1 cellular context compared by ENCODE assay signal in the genomic region with DNA sequence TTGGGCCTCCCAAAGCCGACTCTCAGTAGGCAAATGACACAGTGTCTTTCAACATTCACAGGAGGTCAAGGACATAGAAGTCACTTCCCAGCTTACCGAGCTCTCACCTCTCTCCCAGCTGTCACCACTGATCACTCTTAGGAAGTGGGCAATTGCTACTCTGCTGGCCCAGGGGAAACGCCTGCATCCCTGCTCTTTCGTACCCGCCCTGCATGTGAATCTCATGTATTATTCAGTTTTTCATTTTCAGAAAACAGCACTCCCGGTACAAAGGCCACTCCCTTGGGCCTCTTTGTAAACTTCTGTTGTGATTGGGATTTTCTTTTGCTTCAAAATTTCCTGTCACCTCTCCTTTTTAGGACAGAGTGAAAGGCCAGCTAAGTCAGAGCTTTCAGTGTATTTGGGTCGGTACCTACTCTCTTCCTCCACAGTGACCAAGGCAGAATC.
TF ChIP-seq lines count a peak whose summit lies in the region.

No MANE protein-coding gene starts in this region.

TF ChIP-seq in HepG2, 621 proteins besides CTCF, POLR2A, EP300 and RAD21 (continued from another document and continues in another):
- TF ChIP-seq, protein P1, sequence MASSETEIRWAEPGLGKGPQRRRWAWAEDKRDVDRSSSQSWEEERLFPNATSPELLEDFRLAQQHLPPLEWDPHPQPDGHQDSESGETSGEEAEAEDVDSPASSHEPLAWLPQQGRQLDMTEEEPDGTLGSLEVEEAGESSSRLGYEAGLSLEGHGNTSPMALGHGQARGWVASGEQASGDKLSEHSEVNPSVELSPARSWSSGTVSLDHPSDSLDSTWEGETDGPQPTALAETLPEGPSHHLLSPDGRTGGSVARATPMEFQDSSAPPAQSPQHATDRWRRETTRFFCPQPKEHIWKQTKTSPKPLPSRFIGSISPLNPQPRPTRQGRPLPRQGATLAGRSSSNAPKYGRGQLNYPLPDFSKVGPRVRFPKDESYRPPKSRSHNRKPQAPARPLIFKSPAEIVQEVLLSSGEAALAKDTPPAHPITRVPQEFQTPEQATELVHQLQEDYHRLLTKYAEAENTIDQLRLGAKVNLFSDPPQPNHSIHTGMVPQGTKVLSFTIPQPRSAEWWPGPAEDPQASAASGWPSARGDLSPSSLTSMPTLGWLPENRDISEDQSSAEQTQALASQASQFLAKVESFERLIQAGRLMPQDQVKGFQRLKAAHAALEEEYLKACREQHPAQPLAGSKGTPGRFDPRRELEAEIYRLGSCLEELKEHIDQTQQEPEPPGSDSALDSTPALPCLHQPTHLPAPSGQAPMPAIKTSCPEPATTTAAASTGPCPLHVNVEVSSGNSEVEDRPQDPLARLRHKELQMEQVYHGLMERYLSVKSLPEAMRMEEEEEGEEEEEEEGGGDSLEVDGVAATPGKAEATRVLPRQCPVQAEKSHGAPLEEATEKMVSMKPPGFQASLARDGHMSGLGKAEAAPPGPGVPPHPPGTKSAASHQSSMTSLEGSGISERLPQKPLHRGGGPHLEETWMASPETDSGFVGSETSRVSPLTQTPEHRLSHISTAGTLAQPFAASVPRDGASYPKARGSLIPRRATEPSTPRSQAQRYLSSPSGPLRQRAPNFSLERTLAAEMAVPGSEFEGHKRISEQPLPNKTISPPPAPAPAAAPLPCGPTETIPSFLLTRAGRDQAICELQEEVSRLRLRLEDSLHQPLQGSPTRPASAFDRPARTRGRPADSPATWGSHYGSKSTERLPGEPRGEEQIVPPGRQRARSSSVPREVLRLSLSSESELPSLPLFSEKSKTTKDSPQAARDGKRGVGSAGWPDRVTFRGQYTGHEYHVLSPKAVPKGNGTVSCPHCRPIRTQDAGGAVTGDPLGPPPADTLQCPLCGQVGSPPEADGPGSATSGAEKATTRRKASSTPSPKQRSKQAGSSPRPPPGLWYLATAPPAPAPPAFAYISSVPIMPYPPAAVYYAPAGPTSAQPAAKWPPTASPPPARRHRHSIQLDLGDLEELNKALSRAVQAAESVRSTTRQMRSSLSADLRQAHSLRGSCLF (CRISPR knock-in tag; IDR thresholded peaks at IDR 0.05; ENCODE audit: borderline replicate concordance): no peak
- TF ChIP-seq, protein P2, sequence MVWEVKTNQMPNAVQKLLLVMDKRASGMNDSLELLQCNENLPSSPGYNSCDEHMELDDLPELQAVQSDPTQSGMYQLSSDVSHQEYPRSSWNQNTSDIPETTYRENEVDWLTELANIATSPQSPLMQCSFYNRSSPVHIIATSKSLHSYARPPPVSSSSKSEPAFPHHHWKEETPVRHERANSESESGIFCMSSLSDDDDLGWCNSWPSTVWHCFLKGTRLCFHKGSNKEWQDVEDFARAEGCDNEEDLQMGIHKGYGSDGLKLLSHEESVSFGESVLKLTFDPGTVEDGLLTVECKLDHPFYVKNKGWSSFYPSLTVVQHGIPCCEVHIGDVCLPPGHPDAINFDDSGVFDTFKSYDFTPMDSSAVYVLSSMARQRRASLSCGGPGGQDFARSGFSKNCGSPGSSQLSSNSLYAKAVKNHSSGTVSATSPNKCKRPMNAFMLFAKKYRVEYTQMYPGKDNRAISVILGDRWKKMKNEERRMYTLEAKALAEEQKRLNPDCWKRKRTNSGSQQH (CRISPR knock-in tag; IDR thresholded peaks at IDR 0.05; ENCODE audit: low read depth): 0 out of 2 replicates have a peak, but pooled peaks have one; percentile 52
- TF ChIP-seq KAT7 (CRISPR knock-in tag; IDR thresholded peaks at IDR 0.05; ENCODE audit: borderline replicate concordance): peak; percentile 20; the same call in 1 of the 2 replicates
- TF ChIP-seq TFAP4 (IDR thresholded peaks at IDR 0.05; ENCODE audit: borderline replicate concordance, low read depth): peak; percentile 79
- TF ChIP-seq, protein P3, sequence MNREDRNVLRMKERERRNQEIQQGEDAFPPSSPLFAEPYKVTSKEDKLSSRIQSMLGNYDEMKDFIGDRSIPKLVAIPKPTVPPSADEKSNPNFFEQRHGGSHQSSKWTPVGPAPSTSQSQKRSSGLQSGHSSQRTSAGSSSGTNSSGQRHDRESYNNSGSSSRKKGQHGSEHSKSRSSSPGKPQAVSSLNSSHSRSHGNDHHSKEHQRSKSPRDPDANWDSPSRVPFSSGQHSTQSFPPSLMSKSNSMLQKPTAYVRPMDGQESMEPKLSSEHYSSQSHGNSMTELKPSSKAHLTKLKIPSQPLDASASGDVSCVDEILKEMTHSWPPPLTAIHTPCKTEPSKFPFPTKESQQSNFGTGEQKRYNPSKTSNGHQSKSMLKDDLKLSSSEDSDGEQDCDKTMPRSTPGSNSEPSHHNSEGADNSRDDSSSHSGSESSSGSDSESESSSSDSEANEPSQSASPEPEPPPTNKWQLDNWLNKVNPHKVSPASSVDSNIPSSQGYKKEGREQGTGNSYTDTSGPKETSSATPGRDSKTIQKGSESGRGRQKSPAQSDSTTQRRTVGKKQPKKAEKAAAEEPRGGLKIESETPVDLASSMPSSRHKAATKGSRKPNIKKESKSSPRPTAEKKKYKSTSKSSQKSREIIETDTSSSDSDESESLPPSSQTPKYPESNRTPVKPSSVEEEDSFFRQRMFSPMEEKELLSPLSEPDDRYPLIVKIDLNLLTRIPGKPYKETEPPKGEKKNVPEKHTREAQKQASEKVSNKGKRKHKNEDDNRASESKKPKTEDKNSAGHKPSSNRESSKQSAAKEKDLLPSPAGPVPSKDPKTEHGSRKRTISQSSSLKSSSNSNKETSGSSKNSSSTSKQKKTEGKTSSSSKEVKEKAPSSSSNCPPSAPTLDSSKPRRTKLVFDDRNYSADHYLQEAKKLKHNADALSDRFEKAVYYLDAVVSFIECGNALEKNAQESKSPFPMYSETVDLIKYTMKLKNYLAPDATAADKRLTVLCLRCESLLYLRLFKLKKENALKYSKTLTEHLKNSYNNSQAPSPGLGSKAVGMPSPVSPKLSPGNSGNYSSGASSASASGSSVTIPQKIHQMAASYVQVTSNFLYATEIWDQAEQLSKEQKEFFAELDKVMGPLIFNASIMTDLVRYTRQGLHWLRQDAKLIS (CRISPR knock-in tag; IDR thresholded peaks at IDR 0.05): no peak
- no peak for TF ChIP-seq ATM (IDR thresholded peaks at IDR 0.05; ENCODE audit: borderline replicate concordance)
- peak; percentile 41; the same call in 1 of the 2 replicates for TF ChIP-seq ELF3 (CRISPR knock-in tag; IDR thresholded peaks at IDR 0.05)
- no peak for TF ChIP-seq ZHX2 (IDR thresholded peaks at IDR 0.05; ENCODE audit: low read depth)
- TF ChIP-seq ZHX2 (CRISPR knock-in tag; IDR thresholded peaks at IDR 0.05; ENCODE audit: borderline replicate concordance): no peak
- TF ChIP-seq MYPOP (CRISPR knock-in tag; IDR thresholded peaks at IDR 0.05): peak; percentile 43; the same call in 1 of the 2 replicates
- TF ChIP-seq IKZF1 (IDR thresholded peaks at IDR 0.05): no peak
- TF ChIP-seq E2F2 (CRISPR knock-in tag; IDR thresholded peaks at IDR 0.05; ENCODE audit: borderline replicate concordance): no peak
- no peak for TF ChIP-seq ATF7-NPFF (CRISPR knock-in tag; IDR thresholded peaks at IDR 0.05; ENCODE audit: low read depth)
- TF ChIP-seq, protein P4, sequence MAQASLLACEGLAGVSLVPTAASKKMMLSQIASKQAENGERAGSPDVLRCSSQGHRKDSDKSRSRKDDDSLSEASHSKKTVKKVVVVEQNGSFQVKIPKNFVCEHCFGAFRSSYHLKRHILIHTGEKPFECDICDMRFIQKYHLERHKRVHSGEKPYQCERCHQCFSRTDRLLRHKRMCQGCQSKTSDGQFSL (CRISPR knock-in tag; IDR thresholded peaks at IDR 0.05): no peak
- TF ChIP-seq KLF13 (CRISPR knock-in tag; IDR thresholded peaks at IDR 0.05): no peak
- TF ChIP-seq, protein P5, sequence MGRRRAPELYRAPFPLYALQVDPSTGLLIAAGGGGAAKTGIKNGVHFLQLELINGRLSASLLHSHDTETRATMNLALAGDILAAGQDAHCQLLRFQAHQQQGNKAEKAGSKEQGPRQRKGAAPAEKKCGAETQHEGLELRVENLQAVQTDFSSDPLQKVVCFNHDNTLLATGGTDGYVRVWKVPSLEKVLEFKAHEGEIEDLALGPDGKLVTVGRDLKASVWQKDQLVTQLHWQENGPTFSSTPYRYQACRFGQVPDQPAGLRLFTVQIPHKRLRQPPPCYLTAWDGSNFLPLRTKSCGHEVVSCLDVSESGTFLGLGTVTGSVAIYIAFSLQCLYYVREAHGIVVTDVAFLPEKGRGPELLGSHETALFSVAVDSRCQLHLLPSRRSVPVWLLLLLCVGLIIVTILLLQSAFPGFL (CRISPR knock-in tag; IDR thresholded peaks at IDR 0.05): no peak
- no peak for TF ChIP-seq RNF2 (conservative IDR thresholded peaks at IDR 0.05; ENCODE audit: low read depth)
- peak; percentile 34; the same call in 1 of the 2 replicates for TF ChIP-seq TGIF2 (CRISPR knock-in tag; IDR thresholded peaks at IDR 0.05)
- TF ChIP-seq GFI1 (CRISPR knock-in tag; IDR thresholded peaks at IDR 0.05; ENCODE audit: borderline replicate concordance): peak; percentile 74; the same call in 1 of the 2 replicates
- no peak for TF ChIP-seq MATR3 (CRISPR knock-in tag; IDR thresholded peaks at IDR 0.05)
- no peak for TF ChIP-seq BRCA1 (CRISPR knock-in tag; IDR thresholded peaks at IDR 0.05)
- 0 out of 2 replicates have a peak, but pooled peaks have one; percentile 44 for TF ChIP-seq ZNF644 (CRISPR knock-in tag; IDR thresholded peaks at IDR 0.05; ENCODE audit: low read depth)
- no peak for TF ChIP-seq ETV6 (CRISPR knock-in tag; conservative IDR thresholded peaks at IDR 0.05)
- no peak for TF ChIP-seq WIZ (CRISPR knock-in tag; IDR thresholded peaks at IDR 0.05)
- TF ChIP-seq ARID3A (IDR thresholded peaks at IDR 0.05; ENCODE audit: low read depth, low read length): no peak
